8 cellular contexts compared by ENCODE assay signal in genomic region chr5:14706615-14707021, GRCh38. TPM values are rescaled to one million over a fixed set of nuclear protein-coding genes. Genes with fewer than 3 reads are reported as not detected.
DNase-seq lines count a peak whose midpoint lies in the region; ATAC-seq, FAIRE-seq and TF ChIP-seq lines count a peak whose summit lies in the region.

No MANE protein-coding gene starts in this region.

- H3K9me3 ChIP-seq in CD4-positive, alpha-beta T cell (ENCODE audit: control insufficient read depth, low read length): no peaks in the 10 kb centered on the region
- no peaks in the 10 kb centered on the region for H3K9me3 ChIP-seq in astrocyte (ENCODE audit: insufficient read depth, low read depth, low read length)
- no peaks in the 10 kb centered on the region for H3K9me3 ChIP-seq in kidney (ENCODE audit: control insufficient read depth in 1 of 2, low read length in 2 of 2)
- H3K9me3 ChIP-seq in body of pancreas: no peaks in the 10 kb centered on the region

- no peak for TF ChIP-seq CTCF in CD4-positive, alpha-beta T cell (IDR thresholded peaks at IDR 0.05)
- TF ChIP-seq CTCF in astrocyte (IDR thresholded peaks at IDR 0.05; ENCODE audit: insufficient read depth, low read depth, low read length): no peak
- no peak for TF ChIP-seq CTCF in kidney (IDR thresholded peaks at IDR 0.05; ENCODE audit: borderline replicate concordance, extremely low read depth, insufficient read depth)
- no peak for TF ChIP-seq CTCF in body of pancreas (IDR thresholded peaks at IDR 0.05)

- FAIRE-seq in astrocyte (lab: Jason Lieb, UNC) (peak; percentile 49), kidney (lab: Jason Lieb, UNC) (no peak)

- peaks cover 21% of the 10 kb centered on the region for H3K36me3 ChIP-seq in astrocyte (ENCODE audit: insufficient read depth, low read length)
- peaks cover 8 to 26% of the 10 kb centered on the region in 2 donors for H3K36me3 ChIP-seq in kidney (ENCODE audit: control insufficient read depth in 1 of 2, insufficient read depth in 2 of 2, low read length in 2 of 2)
- H3K36me3 ChIP-seq in body of pancreas (replicated peaks in 1 of 2; ENCODE audit: insufficient read depth in 1 of 2, low read depth in 2 of 2): peaks cover 0 to 5% of the 10 kb centered on the region in 2 donors

- H3K79me2 ChIP-seq in astrocyte (ENCODE audit: insufficient read depth, low read length): no peaks in the 10 kb centered on the region

- no peaks in the 10 kb centered on the region for H3K27me3 ChIP-seq in CD4-positive, alpha-beta T cell (ENCODE audit: control insufficient read depth, insufficient read depth, low read length)
- no peaks in the 10 kb centered on the region for H3K27me3 ChIP-seq in astrocyte (ENCODE audit: insufficient read depth, low read length)
- no peaks in the 10 kb centered on the region for H3K27me3 ChIP-seq in body of pancreas

- peak overlapping the region; percentile 84 for H3K4me3 Mint-ChIP-seq in CD4-positive, alpha-beta T cell
- H3K4me3 Mint-ChIP-seq in astrocyte (ENCODE audit: unreplicated experiment): no peak overlapping the region

- CTCF ChIA-PET in CD4-positive, alpha-beta T cell (lab: Charles Lee): interaction anchor here (1.0 to 4.8 kb wide), 5 partner anchors 11 to 164 kb away, joined by 3 to 28 read pairs (median 6); no protein-coding TSS in a partner anchor

- H3K4me1 ChIP-seq in astrocyte (ENCODE audit: insufficient read depth, low read length) (peaks cover 9% of the 10 kb centered on the region), kidney (ENCODE audit: control insufficient read depth in 1 of 2, insufficient read depth in 1 of 2, low read depth in 1 of 2, low read length in 2 of 2) (peaks cover 0 to 3% of the 10 kb centered on the region in 2 donors), body of pancreas (no peaks in the 10 kb centered on the region)

- H4K20me1 ChIP-seq in astrocyte (ENCODE audit: insufficient read depth, low read length): no peaks in the 10 kb centered on the region

- peak; percentile 95 for ATAC-seq in CD4-positive, alpha-beta T cell (ENCODE audit: poor library complexity)
- ATAC-seq in HG03565 (IDR thresholded peaks at IDR 0.05; ENCODE audit: unreplicated experiment) (no peak), body of pancreas (no peak), HG02973 (IDR thresholded peaks at IDR 0.05; ENCODE audit: unreplicated experiment) (no peak)

- H3K4me1 Mint-ChIP-seq in CD4-positive, alpha-beta T cell (ENCODE audit: low read depth): peaks cover 93% of the 10 kb centered on the region
- peaks cover 10% of the 10 kb centered on the region for H3K4me1 Mint-ChIP-seq in astrocyte (ENCODE audit: low read depth, unreplicated experiment)

- no peaks in the 10 kb centered on the region for H3K9me3 Mint-ChIP-seq in CD4-positive, alpha-beta T cell
- H3K9me3 Mint-ChIP-seq in astrocyte (ENCODE audit: unreplicated experiment): no peaks in the 10 kb centered on the region

- peak overlapping the region; percentile 85 for H3K27ac ChIP-seq in CD4-positive, alpha-beta T cell (ENCODE audit: low read depth, low read length)
- H3K27ac ChIP-seq in astrocyte (ENCODE audit: low read depth, low read length): peak overlapping the region; percentile 24
- no peak overlapping the region for H3K27ac ChIP-seq in kidney (ENCODE audit: low read depth in 2 of 2, low read length in 2 of 2)
- no peak overlapping the region for H3K27ac ChIP-seq in body of pancreas

- POLR2A ChIA-PET in CD4-positive, alpha-beta T cell (lab: Charles Lee): interaction anchor here (0.8 to 4.9 kb wide), 17 partner anchors 11 to 293 kb away, joined by 3 to 35 read pairs (median 4); partner anchors contain the start of gene ANKH

- no peak for TF ChIP-seq POLR2A in body of pancreas (IDR thresholded peaks at IDR 0.05)

- peak; percentile 32 to 63 (median 54) for DNase-seq in CD4-positive, alpha-beta T cell
- peak; percentile 78 for DNase-seq in RPMI7951 (ENCODE audit: low read depth)
- peak; percentile 65 for DNase-seq in astrocyte (ENCODE audit: low read depth)
- DNase-seq in non-pigmented ciliary epithelial cell (ENCODE audit: low read depth): peak; percentile 31
- DNase-seq in kidney: no peak
- no peak for DNase-seq in body of pancreas

- no peak overlapping the region for H2AFZ ChIP-seq in astrocyte (ENCODE audit: low read depth, low read length)

- H3K27ac Mint-ChIP-seq in CD4-positive, alpha-beta T cell: peak overlapping the region; percentile 96
- H3K27ac Mint-ChIP-seq in astrocyte (ENCODE audit: unreplicated experiment): no peak overlapping the region

- WGBS in body of pancreas, 2 donors: 60 to 62% methylated on average over 6 of the region's 6 CpGs

- H3K9ac ChIP-seq in astrocyte (ENCODE audit: low read length) (peak overlapping the region; percentile 13), kidney (ENCODE audit: low read length in 2 of 2) (no peak overlapping the region)

- intact Hi-C loops in CD4-positive, alpha-beta T cell (cut with DNase I, micrococcal nuclease): loop anchor here in 1 of 2 experiments (1.0 to 5.0 kb wide), 4 partner anchors 21 to 286 kb away; partner anchors contain the start of gene ANKH
- intact Hi-C loops in kidney (cut with DNase I) (no loop called here), body of pancreas (cut with DNase I) (no loop called here)

- H3K4me2 ChIP-seq in astrocyte (ENCODE audit: low read length): peak overlapping the region; percentile 40

- peaks cover 76% of the 10 kb centered on the region for H3K36me3 Mint-ChIP-seq in CD4-positive, alpha-beta T cell (ENCODE audit: low read depth)
- peaks cover 19% of the 10 kb centered on the region for H3K36me3 Mint-ChIP-seq in astrocyte (ENCODE audit: low read depth, unreplicated experiment)

- H3K4me3 ChIP-seq in astrocyte (ENCODE audit: insufficient read depth, low read depth, low read length): no peak overlapping the region
- H3K4me3 ChIP-seq in kidney (ENCODE audit: low read length in 2 of 2): no peak overlapping the region
- no peak overlapping the region for H3K4me3 ChIP-seq in body of pancreas

- no peaks in the 10 kb centered on the region for H3K27me3 Mint-ChIP-seq in CD4-positive, alpha-beta T cell
- no peaks in the 10 kb centered on the region for H3K27me3 Mint-ChIP-seq in astrocyte (ENCODE audit: low read depth, unreplicated experiment)

RNA-seq across cellular contexts. Expression of gene OTULIN, which starts 42.1 kb away (rescaled TPM):
- total RNA-seq in CD4-positive, alpha-beta T cell: 10 to 100 TPM; 69.4 to 77.0 TPM
- 16.6 and 21.1 TPM in 2 replicates for total RNA-seq in RPMI7951 (2014; rRNA removed; shearing (Covaris generic))
- 28.1 and 29.0 TPM in 2 replicates for total RNA-seq in astrocyte
- 28.4 TPM for total RNA-seq in kidney
- polyA plus RNA-seq in kidney (ENCODE audit: insufficient read depth, low read depth, low replicate concordance): 9.0 TPM
- total RNA-seq in body of pancreas: 10 to 100 TPM; 19.7 to 37.6 TPM

Comparison
In these comparisons a context has a peak if more than half of its experiments do, and no peak if none do; other contexts are left out.
1. DNase-seq: peak in CD4-positive, alpha-beta T cell (10 of 10), RPMI7951 (single experiment), astrocyte (single experiment) and non-pigmented ciliary epithelial cell (single experiment); none in kidney (single experiment) and body of pancreas (0 of 4).
2. H3K27ac ChIP-seq: peak in CD4-positive, alpha-beta T cell (single experiment) and astrocyte (single experiment); none in kidney (0 of 2) and body of pancreas (0 of 4).